8 cellular contexts compared by ENCODE assay signal in genomic region chr17:14926526-14927122, GRCh38.
DNase-seq lines count a peak whose midpoint lies in the region; ATAC-seq and TF ChIP-seq lines count a peak whose summit lies in the region.

No MANE protein-coding gene starts in this region.

- peaks cover 0 to 9% (median 0%) of the 10 kb centered on the region in 12 donors for H3K9me3 ChIP-seq in heart left ventricle

- TF ChIP-seq POLR2A in heart left ventricle (IDR thresholded peaks at IDR 0.05) = no peak

- H3K4me3 Mint-ChIP-seq in activated CD4-positive, alpha-beta T cell treated with anti-CD3 and anti-CD28 coated beads, Interleukin-2, amount 10 ng/mL, durations not matched to agents 7 days and 5 days = no peak overlapping the region
- H3K4me3 Mint-ChIP-seq in mesothelial cell of epicardium = no peak overlapping the region

- POLR2A ChIA-PET in activated CD4-positive, alpha-beta T cell treated with anti-CD3 and anti-CD28 coated beads, Interleukin-2, amount 10 ng/mL, durations not matched to agents 7 days and 5 days (lab: Charles Lee) = no interaction called here

- no peaks in the 10 kb centered on the region for H3K36me3 ChIP-seq in heart left ventricle

- ATAC-seq in heart left ventricle = no peak

- no peak overlapping the region for H3K27ac Mint-ChIP-seq in activated CD4-positive, alpha-beta T cell treated with anti-CD3 and anti-CD28 coated beads, Interleukin-2, amount 10 ng/mL, durations not matched to agents 7 days and 5 days
- no peak overlapping the region for H3K27ac Mint-ChIP-seq in mesothelial cell of epicardium

- 14% methylated on average over 7 of the region's 7 CpGs for WGBS in heart left ventricle, 4 donors

- no peaks in the 10 kb centered on the region for H3K36me3 Mint-ChIP-seq in activated CD4-positive, alpha-beta T cell treated with anti-CD3 and anti-CD28 coated beads, Interleukin-2, amount 10 ng/mL, durations not matched to agents 7 days and 5 days (ENCODE audit: low read depth)
- H3K36me3 Mint-ChIP-seq in mesothelial cell of epicardium = no peaks in the 10 kb centered on the region

- CTCF ChIA-PET in activated CD4-positive, alpha-beta T cell treated with anti-CD3 and anti-CD28 coated beads, Interleukin-2, amount 10 ng/mL, durations not matched to agents 7 days and 5 days (lab: Charles Lee) = interaction anchor here (0.8 kb wide), 1 partner anchor 981 kb away, joined by 3 read pairs; no protein-coding TSS in a partner anchor

- TF ChIP-seq CTCF in heart left ventricle (IDR thresholded peaks at IDR 0.05) (peak; percentile 64 to 86 (median 76)), dorsolateral prefrontal cortex (IDR thresholded peaks at IDR 0.05 in 54 of 56, conservative IDR thresholded peaks at IDR 0.05 in 2 of 56; ENCODE audit: low read depth in 1 of 56, partially characterized antibody in 56 of 56) (peak; percentile 69 to 93 (median 84)), mesothelial cell of epicardium (IDR thresholded peaks at IDR 0.05; ENCODE audit: unreplicated experiment) (peak; percentile 86)

- H3K4me1 Mint-ChIP-seq in activated CD4-positive, alpha-beta T cell treated with anti-CD3 and anti-CD28 coated beads, Interleukin-2, amount 10 ng/mL, durations not matched to agents 7 days and 5 days = no peaks in the 10 kb centered on the region
- H3K4me1 Mint-ChIP-seq in mesothelial cell of epicardium = peaks cover 3% of the 10 kb centered on the region

- DNase-seq in heart left ventricle (peak in 3 of 5 donors; percentile 34 to 41 (median 35)), cardiac septum (ENCODE audit: low spot score) (no peak), NCI-H345 (lab: John Stamatoyannopoulos, UW) (peak; percentile 15), dorsolateral prefrontal cortex (peak in 5 of 10 donors; percentile 29 to 52 (median 35)), mesothelial cell of epicardium (ENCODE audit: low spot score in 2 of 2, unreplicated experiment in 2 of 2) (peak; percentile 26 to 70), mesenteric fat pad (ENCODE audit: low spot score) (no peak)
- DNase-seq in activated CD4-positive, alpha-beta T cell treated with anti-CD3 and anti-CD28 coated beads, Interleukin-2, amount 10 ng/mL, durations not matched to agents 7 days and 5 days = peak; percentile 67
- peak; percentile 5 to 28 for DNase-seq in stimulated activated CD8-positive, alpha-beta memory T cell treated with anti-CD3 and anti-CD28 coated beads, Interleukin-7, amount 100 ng/mL, for 1 hour (ENCODE audit: low read depth in 2 of 2)

- H3K9me3 Mint-ChIP-seq in activated CD4-positive, alpha-beta T cell treated with anti-CD3 and anti-CD28 coated beads, Interleukin-2, amount 10 ng/mL, durations not matched to agents 7 days and 5 days = no peaks in the 10 kb centered on the region
- peaks cover 12% of the 10 kb centered on the region for H3K9me3 Mint-ChIP-seq in mesothelial cell of epicardium

- H3K4me3 ChIP-seq in heart left ventricle (no peak overlapping the region), dorsolateral prefrontal cortex (no peak overlapping the region)

- peaks cover 2% of the 10 kb centered on the region for H3K27me3 Mint-ChIP-seq in activated CD4-positive, alpha-beta T cell treated with anti-CD3 and anti-CD28 coated beads, Interleukin-2, amount 10 ng/mL, durations not matched to agents 7 days and 5 days
- H3K27me3 Mint-ChIP-seq in mesothelial cell of epicardium (ENCODE audit: low read depth) = peaks cover 30% of the 10 kb centered on the region

- H3K27ac ChIP-seq in heart left ventricle (no peak overlapping the region), dorsolateral prefrontal cortex (no peak overlapping the region)

- intact Hi-C loops in heart left ventricle (cut with DNase I) = loop anchor here (2.0 to 10.0 kb wide), 9 partner anchors 228 to 1812 kb away; partner anchors contain the start of gene HS3ST3B1 (in 1 of the 10)
- intact Hi-C loops in cardiac septum (cut with DNase I) = loop anchor here (5.0 kb wide), 2 partner anchors 231 to 1329 kb away; no protein-coding TSS in a partner anchor
- intact Hi-C loops in dorsolateral prefrontal cortex (cut with DNase I) = loop anchor here (2.0 to 10.0 kb wide), 3 partner anchors 622 to 1332 kb away; partner anchors contain the start of gene HS3ST3B1 (in 1 of the 2)

- no peaks in the 10 kb centered on the region for H3K4me1 ChIP-seq in heart left ventricle

- peaks cover 0 to 16% (median 0%) of the 10 kb centered on the region in 9 donors for H3K27me3 ChIP-seq in heart left ventricle
- peaks cover 0 to 16% (median 0%) of the 10 kb centered on the region in 45 donors for H3K27me3 ChIP-seq in dorsolateral prefrontal cortex

Comparison
In these comparisons a context has a peak if more than half of its experiments do, and no peak if none do; other contexts are left out.
1. DNase-seq: peak in heart left ventricle (3 of 5), NCI-H345 (single experiment), activated CD4-positive, alpha-beta T cell treated with anti-CD3 and anti-CD28 coated beads, Interleukin-2, amount 10 ng/mL, durations not matched to agents 7 days and 5 days (single experiment), mesothelial cell of epicardium (2 of 2) and stimulated activated CD8-positive, alpha-beta memory T cell treated with anti-CD3 and anti-CD28 coated beads, Interleukin-7, amount 100 ng/mL, for 1 hour (2 of 2); none in cardiac septum (single experiment) and mesenteric fat pad (single experiment).
2. Peak in every context shown above with its lines, with median percentiles within 50 percentile points of each other: CTCF ChIP-seq.